ENCODE assay signal across 8 cellular contexts in the genomic region with DNA sequence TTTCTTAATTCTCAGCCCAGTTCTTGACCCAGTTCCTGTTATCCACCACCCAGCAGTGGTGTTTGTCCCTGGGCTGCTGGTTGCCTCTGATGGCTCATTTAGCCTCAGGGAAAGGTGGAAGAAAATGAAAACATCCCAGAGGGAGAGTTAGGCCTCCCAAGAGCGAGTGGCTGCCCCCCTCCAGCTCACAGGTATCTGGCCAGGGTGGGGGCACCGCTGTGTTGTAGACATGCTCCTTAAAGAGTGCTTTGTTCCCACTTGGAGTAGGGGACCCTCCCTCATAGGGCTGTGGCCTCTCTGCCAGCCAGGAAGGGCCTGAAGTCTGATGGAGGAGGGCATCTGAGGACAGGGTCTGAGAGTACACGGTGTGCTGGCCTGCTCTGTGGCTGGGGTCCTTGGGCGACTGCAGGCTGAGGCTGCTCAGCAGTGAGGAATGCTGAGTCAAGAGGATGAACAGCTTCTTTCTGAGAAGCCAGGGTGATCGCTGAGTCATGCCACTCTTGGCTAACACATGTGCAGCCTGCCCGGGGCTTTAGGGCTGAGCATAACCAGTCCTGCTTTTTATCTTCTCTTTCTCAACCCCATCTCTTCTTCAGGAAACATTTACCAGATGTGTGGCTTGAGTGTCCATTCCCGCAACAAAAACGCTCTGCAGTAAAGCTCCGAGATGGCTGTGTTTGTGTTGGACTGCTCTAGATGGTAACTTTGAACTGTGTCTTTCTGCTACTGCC.
DNase-seq lines count a peak whose midpoint lies in the region; ATAC-seq and TF ChIP-seq lines count a peak whose summit lies in the region.

No MANE protein-coding gene starts in this region.

- DNase-seq in Kasumi-1 (lab: John Stamatoyannopoulos, UW) (peak; percentile 74 to 75), heart left ventricle (peak; percentile 80 to 95 (median 87)), posterior vena cava (ENCODE audit: low spot score) (peak; percentile 97), NCI-H1417 treated with DMSO at 0.1 percent for 48 hours (lab: John Stamatoyannopoulos, UW) (no peak), NCI-H1092 (lab: John Stamatoyannopoulos, UW) (no peak), NCI-H1048 (lab: John Stamatoyannopoulos, UW) (no peak)
- DNase-seq in activated T-cell treated with anti-CD3 and anti-CD28 coated beads, Interleukin-2, amount 50 U/mL, for 48 hours = peak; percentile 62 to 71

- no peaks in the 10 kb centered on the region for H3K9me3 ChIP-seq in heart left ventricle

- H3K36me3 ChIP-seq in heart left ventricle = no peaks in the 10 kb centered on the region

- 17 to 24% (median 20%) methylated on average over 9 of the region's 9 CpGs for WGBS in heart left ventricle, 4 donors

- H3K27me3 ChIP-seq in heart left ventricle = no peaks in the 10 kb centered on the region

- TF ChIP-seq CTCF in C4-2B (conservative IDR thresholded peaks at IDR 0.05) = no peak
- TF ChIP-seq CTCF in heart left ventricle (IDR thresholded peaks at IDR 0.05) = no peak

- peak overlapping the region in 3 of 12 donors; percentile 11 to 12 (median 11) for H3K4me3 ChIP-seq in heart left ventricle

- peak overlapping the region; percentile 27 for H3K27ac ChIP-seq in C4-2B
- peak overlapping the region; percentile 77 to 97 (median 90) for H3K27ac ChIP-seq in heart left ventricle

- TF ChIP-seq POLR2A in heart left ventricle (IDR thresholded peaks at IDR 0.05) = no peak

- intact Hi-C loops in heart left ventricle (cut with DNase I) = loop anchor here in 5 of 10 donors (1.0 to 5.0 kb wide), 4 partner anchors 37 to 173 kb away; partner anchors contain the start of gene IL1R1 (in 2 of the 5)
- intact Hi-C loops in posterior vena cava (cut with DNase I) = loop anchor here in 1 of 2 donors (5.0 kb wide), 1 partner anchor 42 kb away; no protein-coding TSS in a partner anchor

- peak; percentile 85 to 94 (median 92) for ATAC-seq in heart left ventricle

- H3K4me1 ChIP-seq in heart left ventricle = peaks cover 0 to 79% (median 52%) of the 10 kb centered on the region in 12 donors

Comparison
In these comparisons a context has a peak if more than half of its experiments do, and no peak if none do; other contexts are left out.
1. DNase-seq: peak in Kasumi-1 (2 of 2), activated T-cell treated with anti-CD3 and anti-CD28 coated beads, Interleukin-2, amount 50 U/mL, for 48 hours (2 of 2), heart left ventricle (5 of 5) and posterior vena cava (single experiment); none in NCI-H1417 treated with DMSO at 0.1 percent for 48 hours (single experiment), NCI-H1092 (single experiment) and NCI-H1048 (single experiment).